In genomic region chr15:66763186-66764066, GRCh38 we compare ENCODE assay signal across 8 cellular contexts.
DNase-seq lines count a peak whose midpoint lies in the region; ATAC-seq and TF ChIP-seq lines count a peak whose summit lies in the region.
"Had no signal": no experiment of that assay in that cellular context is flagged by ENCODE, and none has a peak within 500 bp of the region (broad histone marks: within the 10 kb centered on the region; RNA-seq: fewer than 3 reads in every experiment).

No MANE protein-coding gene starts in this region.

- TF ChIP-seq EP300 in tibial nerve (IDR thresholded peaks at IDR 0.05): no peak

- H3K9me3 ChIP-seq in MG63 (no peaks in the 10 kb centered on the region), colonic mucosa (no peaks in the 10 kb centered on the region), mesenchymal stem cell (ENCODE audit: control insufficient read depth, low read length) (no peaks in the 10 kb centered on the region), tibial nerve (no peaks in the 10 kb centered on the region)

- H3K27me3 ChIP-seq in MG63: no peaks in the 10 kb centered on the region
- H3K27me3 ChIP-seq in colonic mucosa: no peaks in the 10 kb centered on the region
- no peaks in the 10 kb centered on the region for H3K27me3 ChIP-seq in mesenchymal stem cell (ENCODE audit: control insufficient read depth in 1 of 2, insufficient read depth in 1 of 2, low read length in 2 of 2)
- H3K27me3 ChIP-seq in tibial nerve: no peaks in the 10 kb centered on the region

- ATAC-seq in GM18505 (IDR thresholded peaks at IDR 0.05; ENCODE audit: unreplicated experiment) (no peak), HG03571 (IDR thresholded peaks at IDR 0.05; ENCODE audit: unreplicated experiment) (no peak), GM21423 (IDR thresholded peaks at IDR 0.05; ENCODE audit: unreplicated experiment) (no peak)
- ATAC-seq: activated CD4-positive, alpha-beta T cell treated with anti-CD3 and anti-CD28 coated beads for 36 hours had no signal

- H3K4me3 ChIP-seq in MG63: no peak overlapping the region
- no peak overlapping the region for H3K4me3 ChIP-seq in colonic mucosa
- no peak overlapping the region for H3K4me3 ChIP-seq in mesenchymal stem cell (ENCODE audit: insufficient read depth in 1 of 2, low read depth in 1 of 2, low read length in 2 of 2)
- no peak overlapping the region for H3K4me3 ChIP-seq in tibial nerve

- H3K18ac ChIP-seq in mesenchymal stem cell (ENCODE audit: low read depth in 1 of 2, low read length in 2 of 2): peak overlapping the region; percentile 69 to 89

- TF ChIP-seq POLR2A in tibial nerve (IDR thresholded peaks at IDR 0.05) (no peak), GM18505 (IDR thresholded peaks at IDR 0.05; ENCODE audit: borderline replicate concordance, extremely low read depth, insufficient read depth, insufficient read length) (no peak)

- no peak for TF ChIP-seq CTCF in colonic mucosa (IDR thresholded peaks at IDR 0.05)
- TF ChIP-seq CTCF in tibial nerve (IDR thresholded peaks at IDR 0.05): no peak

- WGBS in mesenchymal stem cell: 78% methylated on average over 23 of the region's 23 CpGs
- WGBS in tibial nerve, 2 donors: 35 to 54% methylated on average over 14 to 23 of the region's 23 CpGs

- peak overlapping the region; percentile 48 for H3K27ac ChIP-seq in colonic mucosa
- H3K27ac ChIP-seq in mesenchymal stem cell (ENCODE audit: low read length, poor library complexity, severe bottlenecking): no peak overlapping the region
- H3K27ac ChIP-seq in tibial nerve: peak overlapping the region in 3 of 4 donors; percentile 52 to 68 (median 67)

- peak overlapping the region; percentile 62 for H2BK15ac ChIP-seq in mesenchymal stem cell (ENCODE audit: low read depth, poor library complexity, severe bottlenecking)

- H3K9ac ChIP-seq in colonic mucosa (ENCODE audit: low read depth in 2 of 2, low read length in 2 of 2): peak overlapping the region in 1 of 2 donors; percentile 64
- H3K9ac ChIP-seq in mesenchymal stem cell (ENCODE audit: low read length): peak overlapping the region; percentile 39

- no peak overlapping the region for H2BK5ac ChIP-seq in mesenchymal stem cell (ENCODE audit: low read depth, low read length, poor library complexity, severe bottlenecking)

- H3K36me3 ChIP-seq in MG63: peaks cover 19% of the 10 kb centered on the region
- H3K36me3 ChIP-seq in colonic mucosa: no peaks in the 10 kb centered on the region
- peaks cover 0 to 22% of the 10 kb centered on the region in 2 experiments for H3K36me3 ChIP-seq in mesenchymal stem cell (ENCODE audit: control insufficient read depth in 1 of 2, insufficient read depth in 2 of 2, low read depth in 1 of 2, low read length in 2 of 2)
- H3K36me3 ChIP-seq in tibial nerve: no peaks in the 10 kb centered on the region

- no peak overlapping the region for H3K23ac ChIP-seq in mesenchymal stem cell (ENCODE audit: low read length in 2 of 2)

- intact Hi-C loops in colonic mucosa (cut with DNase I): no loop called here

- no peak overlapping the region for H2AFZ ChIP-seq in mesenchymal stem cell (ENCODE audit: low read depth, low read length)

- peak overlapping the region; percentile 19 to 85 for H2BK12ac ChIP-seq in mesenchymal stem cell (ENCODE audit: low read length in 2 of 2)

- H3K4me2 ChIP-seq in mesenchymal stem cell (ENCODE audit: low read length, poor library complexity, severe bottlenecking): no peak overlapping the region

- peak overlapping the region; percentile 65 for H2BK120ac ChIP-seq in mesenchymal stem cell (ENCODE audit: low read depth, low read length)

- peak overlapping the region; percentile 4 for H2AK5ac ChIP-seq in mesenchymal stem cell (ENCODE audit: low read length, severe bottlenecking)

- peak overlapping the region; percentile 21 for H4K8ac ChIP-seq in mesenchymal stem cell (ENCODE audit: low read length)

- peak overlapping the region; percentile 3 to 19 for H3K4ac ChIP-seq in mesenchymal stem cell (ENCODE audit: low read depth in 1 of 2, low read length in 2 of 2)

- DNase-seq in MG63 (peak; percentile 99), colonic mucosa (peak; percentile 72), mesenchymal stem cell (no peak), tibial nerve (ENCODE audit: low spot score in 2 of 2) (peak; percentile 44 to 53)
- DNase-seq: activated CD4-positive, alpha-beta T cell treated with anti-CD3 and anti-CD28 coated beads for 36 hours had no signal

- peak overlapping the region; percentile 89 for H4K91ac ChIP-seq in mesenchymal stem cell (ENCODE audit: low read length)

- peak overlapping the region in 1 of 2 experiments; percentile 39 for H3K14ac ChIP-seq in mesenchymal stem cell (ENCODE audit: low read length in 2 of 2)

- peaks cover 15% of the 10 kb centered on the region for H3K4me1 ChIP-seq in colonic mucosa
- H3K4me1 ChIP-seq in mesenchymal stem cell (ENCODE audit: control insufficient read depth, insufficient read depth, low read depth, low read length): peaks cover 39% of the 10 kb centered on the region
- H3K4me1 ChIP-seq in tibial nerve: peaks cover 0 to 73% (median 51%) of the 10 kb centered on the region in 4 donors

- H3K79me1 ChIP-seq in mesenchymal stem cell (replicated peaks; ENCODE audit: low read length, poor library complexity, severe bottlenecking): peaks cover 2% of the 10 kb centered on the region
